Comparison of ENCODE assay signal across 8 cellular contexts in the genomic region with DNA sequence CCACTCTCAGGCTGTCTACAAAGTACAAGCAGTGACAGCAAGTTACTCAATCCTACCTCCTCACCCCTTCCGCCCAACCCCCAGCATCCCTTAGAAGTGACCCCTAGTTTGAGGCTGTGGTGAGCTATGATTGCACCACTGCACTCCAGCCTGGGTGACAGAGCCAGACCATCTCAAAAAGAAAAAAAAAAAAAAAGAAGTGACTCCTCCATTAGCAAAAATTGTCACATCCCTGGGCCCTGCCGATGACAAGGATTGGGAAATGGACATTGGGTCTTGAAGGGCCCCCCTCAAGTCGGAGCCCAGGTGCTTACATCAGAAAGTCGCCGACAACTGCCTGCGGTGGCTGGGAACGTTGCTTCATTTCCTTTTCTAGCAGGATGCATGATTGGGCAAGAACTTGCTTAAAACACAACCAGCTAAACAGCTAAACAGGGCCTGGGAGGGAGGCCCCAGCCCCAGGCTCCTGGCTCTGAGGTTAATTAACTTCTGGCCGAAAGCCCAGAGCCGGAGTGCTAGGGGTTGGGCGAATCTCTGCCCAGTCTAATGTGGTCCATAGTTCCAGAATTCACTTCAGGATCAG. TPM values are rescaled to one million over a fixed set of nuclear protein-coding genes. Genes with fewer than 3 reads are reported as not detected.
DNase-seq lines count a peak whose midpoint lies in the region; ATAC-seq, FAIRE-seq and TF ChIP-seq lines count a peak whose summit lies in the region.

No MANE protein-coding gene starts in this region.

- peak in 1 of 2 donors; percentile 43 for ATAC-seq in activated T-cell treated with anti-CD3 and anti-CD28 coated beads, Interleukin-2, amount 50 U/mL, for 4 hours
- ATAC-seq in pancreas, result peak; percentile 51 to 85 (median 76)
- no peak for ATAC-seq in HG03571 (IDR thresholded peaks at IDR 0.05; ENCODE audit: unreplicated experiment)

- H3K36me3 ChIP-seq in BE2C (0 out of 2 replicates have a peak, but pooled peaks cover 3% of the 10 kb centered on the region), pancreas (peaks cover 0 to 38% (median 7%) of the 10 kb centered on the region in 3 donors)

- H3K27ac ChIP-seq in pancreas, result peak overlapping the region in 3 of 4 donors; percentile 20 to 68 (median 58)

- TF ChIP-seq CTCF in BE2C (IDR thresholded peaks at IDR 0.05; ENCODE audit: low read depth, low read length), result no peak
- TF ChIP-seq CTCF in fibroblast of villous mesenchyme (IDR thresholded peaks at IDR 0.05; ENCODE audit: insufficient read depth, low read depth, low read length), result no peak
- TF ChIP-seq CTCF in pancreas (IDR thresholded peaks at IDR 0.05), result no peak

- intact Hi-C loops in pancreas (cut with DNase I), result no loop called here

- H3K27me3 Mint-ChIP-seq in activated T-cell treated with anti-CD3 and anti-CD28 coated beads, Interleukin-2, amount 50 U/mL, for 4 hours (ENCODE audit: low read depth), result peaks cover 2% of the 10 kb centered on the region

- peaks cover 19% of the 10 kb centered on the region for H3K4me1 Mint-ChIP-seq in activated T-cell treated with anti-CD3 and anti-CD28 coated beads, Interleukin-2, amount 50 U/mL, for 4 hours (ENCODE audit: low read depth)

- H3K9me3 ChIP-seq in BE2C (no peaks in the 10 kb centered on the region), pancreas (no peaks in the 10 kb centered on the region)

- H3K4me1 ChIP-seq in BE2C (peaks cover 10% of the 10 kb centered on the region), pancreas (peaks cover 3 to 16% (median 7%) of the 10 kb centered on the region in 3 donors)

- H3K36me3 Mint-ChIP-seq in activated T-cell treated with anti-CD3 and anti-CD28 coated beads, Interleukin-2, amount 50 U/mL, for 4 hours (ENCODE audit: insufficient read depth), result peaks cover 4% of the 10 kb centered on the region

- H3K4me3 ChIP-seq in BE2C (ENCODE audit: low read depth, low read length), result peak overlapping the region; percentile 31
- H3K4me3 ChIP-seq in fibroblast of villous mesenchyme (ENCODE audit: low read depth, low read length), result peak overlapping the region; percentile 30
- no peak overlapping the region for H3K4me3 ChIP-seq in pancreas

- no peaks in the 10 kb centered on the region for H3K9me3 Mint-ChIP-seq in activated T-cell treated with anti-CD3 and anti-CD28 coated beads, Interleukin-2, amount 50 U/mL, for 4 hours

- peak overlapping the region; percentile 13 for H3K4me3 Mint-ChIP-seq in activated T-cell treated with anti-CD3 and anti-CD28 coated beads, Interleukin-2, amount 50 U/mL, for 4 hours

- DNase-seq in BE2C, result peak; percentile 93
- DNase-seq in GM19238 (ENCODE audit: insufficient read length, low spot score), result peak; percentile 35
- DNase-seq in NCI-H2171 (lab: John Stamatoyannopoulos, UW), result peak; percentile 14
- no peak for DNase-seq in activated T-cell treated with anti-CD3 and anti-CD28 coated beads, Interleukin-2, amount 50 U/mL, for 4 hours
- DNase-seq in fibroblast of villous mesenchyme (ENCODE audit: low read depth), result peak; percentile 99
- peak in 5 of 6 donors; percentile 54 to 67 (median 63) for DNase-seq in pancreas
- DNase-seq in RKO (ENCODE audit: low spot score), result no peak

- H3K27me3 ChIP-seq in BE2C, result no peaks in the 10 kb centered on the region
- H3K27me3 ChIP-seq in pancreas, result no peaks in the 10 kb centered on the region

- WGBS in pancreas, 2 donors, result 34 to 49% methylated on average over 10 of the region's 10 CpGs

- FAIRE-seq in pancreas (lab: Jason Lieb, UNC), result no peak

RNA-seq across cellular contexts. Expression of gene RAB3D, which starts 15.3 kb away (rescaled TPM):
- polyA plus RNA-seq in BE2C (2012; ENCODE audit: insufficient read depth, insufficient read length, low read depth), result 6.2 TPM
- 1 to 10 TPM; 4.0 to 4.5 (median 4.3) TPM for total RNA-seq in activated T-cell treated with anti-CD3 and anti-CD28 coated beads, Interleukin-2, amount 50 U/mL, for 4 hours
- total RNA-seq in fibroblast of villous mesenchyme (8.7 and 9.1 TPM in 2 replicates), pancreas (100 to 1,000 TPM in 4 of 6 donors, 10 to 100 TPM in 2; 70.6 to 134 (median 107) TPM)
- 10 to 100 TPM; 11.0 to 15.2 TPM for polyA plus RNA-seq in pancreas

RNA-seq across cellular contexts. Expression of gene TMEM205, which starts 21.9 kb away (rescaled TPM):
- 518 TPM for polyA plus RNA-seq in BE2C (2012; ENCODE audit: insufficient read depth, insufficient read length, low read depth)
- total RNA-seq in activated T-cell treated with anti-CD3 and anti-CD28 coated beads, Interleukin-2, amount 50 U/mL, for 4 hours, result 10 to 100 TPM; 33.5 to 38.9 (median 33.7) TPM
- total RNA-seq in fibroblast of villous mesenchyme, result 96.7 and 121 TPM in 2 replicates
- 10 to 100 TPM; 41.4 to 69.2 (median 53.0) TPM for total RNA-seq in pancreas
- polyA plus RNA-seq in pancreas, result 100 to 1,000 TPM in 1 of 2 donors, 10 to 100 TPM in 1; 84.5 to 175 TPM

RNA-seq across cellular contexts. Expression of gene CCDC159, which starts 22.1 kb away (rescaled TPM):
- polyA plus RNA-seq in BE2C (2012; ENCODE audit: insufficient read depth, insufficient read length, low read depth), result 17.5 TPM
- 10 to 100 TPM; 10.7 to 14.6 (median 11.0) TPM for total RNA-seq in activated T-cell treated with anti-CD3 and anti-CD28 coated beads, Interleukin-2, amount 50 U/mL, for 4 hours
- 6.0 and 6.4 TPM in 2 replicates for total RNA-seq in fibroblast of villous mesenchyme
- 10 to 100 TPM; 11.6 to 21.1 (median 14.1) TPM for total RNA-seq in pancreas
- 100 to 1,000 TPM in 1 of 2 donors, 10 to 100 TPM in 1; 86.6 to 106 TPM for polyA plus RNA-seq in pancreas

RNA-seq across cellular contexts. Expression of gene TSPAN16, which starts 28.2 kb away (rescaled TPM):
- polyA plus RNA-seq in BE2C (2012; ENCODE audit: insufficient read depth, insufficient read length, low read depth), result not detected
- not detected for total RNA-seq in activated T-cell treated with anti-CD3 and anti-CD28 coated beads, Interleukin-2, amount 50 U/mL, for 4 hours
- total RNA-seq in fibroblast of villous mesenchyme, result not detected in 2 replicates
- total RNA-seq in pancreas, result not detected
- polyA plus RNA-seq in pancreas, result not detected

RNA-seq across cellular contexts. Expression of gene PLPPR2, which starts 31.1 kb away (rescaled TPM):
- 151 TPM for polyA plus RNA-seq in BE2C (2012; ENCODE audit: insufficient read depth, insufficient read length, low read depth)
- total RNA-seq in activated T-cell treated with anti-CD3 and anti-CD28 coated beads, Interleukin-2, amount 50 U/mL, for 4 hours, result 1 to 10 TPM; 2.4 to 4.1 (median 3.8) TPM
- 16.8 and 20.6 TPM in 2 replicates for total RNA-seq in fibroblast of villous mesenchyme
- 10 to 100 TPM in 1 of 6 donors, 1 to 10 TPM in 5; 4.4 to 11.0 (median 7.1) TPM for total RNA-seq in pancreas
- 10 to 100 TPM; 15.7 to 32.8 TPM for polyA plus RNA-seq in pancreas

Comparison
In these comparisons a context has a peak if more than half of its experiments do, and no peak if none do; other contexts are left out.
1. DNase-seq: peak in BE2C (single experiment), GM19238 (single experiment), NCI-H2171 (single experiment), fibroblast of villous mesenchyme (single experiment) and pancreas (5 of 6); none in activated T-cell treated with anti-CD3 and anti-CD28 coated beads, Interleukin-2, amount 50 U/mL, for 4 hours (single experiment) and RKO (single experiment).
2. H3K4me3 ChIP-seq: peak in BE2C (single experiment) and fibroblast of villous mesenchyme (single experiment); none in pancreas (0 of 4).